10 cellular contexts compared by ENCODE assay signal in genomic region chr4:129264008-129264657, GRCh38.
DNase-seq lines count a peak whose midpoint lies in the region; ATAC-seq and TF ChIP-seq lines count a peak whose summit lies in the region.
"Had no signal": no experiment of that assay in that cellular context is flagged by ENCODE, and none has a peak within 500 bp of the region (broad histone marks: within the 10 kb centered on the region; RNA-seq: fewer than 3 reads in every experiment).

No MANE protein-coding gene starts in this region.

- TF ChIP-seq POLR2A in upper lobe of left lung (IDR thresholded peaks at IDR 0.05): no peak

- H3K4me1 Mint-ChIP-seq in CD4-positive, alpha-beta memory T cell: peaks cover 8 to 17% (median 10%) of the 10 kb centered on the region in 4 donors

- H3K27ac ChIP-seq in CD4-positive, alpha-beta memory T cell (ENCODE audit: low read depth, low read length): no peak overlapping the region
- H3K27ac ChIP-seq in left ventricle myocardium inferior (replicated peaks) (no peak overlapping the region), heart right ventricle (no peak overlapping the region), upper lobe of left lung (no peak overlapping the region)

- no peaks in the 10 kb centered on the region for H3K36me3 ChIP-seq in CD4-positive, alpha-beta memory T cell (ENCODE audit: insufficient read depth, low read length)
- no peaks in the 10 kb centered on the region for H3K36me3 ChIP-seq in left ventricle myocardium inferior
- no peaks in the 10 kb centered on the region for H3K36me3 ChIP-seq in heart right ventricle
- no peaks in the 10 kb centered on the region for H3K36me3 ChIP-seq in upper lobe of left lung

- ATAC-seq in GM19324 (IDR thresholded peaks at IDR 0.05; ENCODE audit: low FRiP score, unreplicated experiment) (peak; percentile 97), HG02885 (IDR thresholded peaks at IDR 0.05; ENCODE audit: poor library complexity, unreplicated experiment) (peak; percentile 98), heart right ventricle (no peak), upper lobe of left lung (ENCODE audit: low FRiP score in 2 of 2) (no peak)
- ATAC-seq: left cardiac atrium had no signal

- no peaks in the 10 kb centered on the region for H3K9me3 Mint-ChIP-seq in CD4-positive, alpha-beta memory T cell

- no peak for TF ChIP-seq CTCF in left ventricle myocardium inferior (IDR thresholded peaks at IDR 0.05; ENCODE audit: borderline replicate concordance)
- TF ChIP-seq CTCF in heart right ventricle (IDR thresholded peaks at IDR 0.05): no peak
- TF ChIP-seq CTCF in upper lobe of left lung (IDR thresholded peaks at IDR 0.05): no peak

- intact Hi-C loops in CD4-positive, alpha-beta memory T cell (cut with micrococcal nuclease): no loop called here
- intact Hi-C loops in left ventricle myocardium inferior (cut with micrococcal nuclease): no loop called here
- intact Hi-C loops in heart right ventricle (cut with DNase I): no loop called here

- no peaks in the 10 kb centered on the region for H3K9me3 ChIP-seq in CD4-positive, alpha-beta memory T cell (ENCODE audit: control insufficient read depth in 1 of 2, low read length in 2 of 2)
- H3K9me3 ChIP-seq in left ventricle myocardium inferior (replicated peaks) (no peaks in the 10 kb centered on the region), heart right ventricle (no peaks in the 10 kb centered on the region), upper lobe of left lung (no peaks in the 10 kb centered on the region)

- TF ChIP-seq EP300 in upper lobe of left lung (IDR thresholded peaks at IDR 0.05): no peak

- no peak overlapping the region for H3K4me3 ChIP-seq in CD4-positive, alpha-beta memory T cell (ENCODE audit: low read length in 2 of 2)
- H3K4me3 ChIP-seq in left ventricle myocardium inferior (no peak overlapping the region), heart right ventricle (no peak overlapping the region), upper lobe of left lung (no peak overlapping the region)

- H3K27me3 ChIP-seq in CD4-positive, alpha-beta memory T cell (ENCODE audit: insufficient read depth, low read length): no peaks in the 10 kb centered on the region
- H3K27me3 ChIP-seq in left ventricle myocardium inferior (ENCODE audit: low read depth): no peaks in the 10 kb centered on the region
- no peaks in the 10 kb centered on the region for H3K27me3 ChIP-seq in heart right ventricle
- no peaks in the 10 kb centered on the region for H3K27me3 ChIP-seq in upper lobe of left lung

- no peak for DNase-seq in CD4-positive, alpha-beta memory T cell
- DNase-seq in NAMALWA (ENCODE audit: low spot score) (peak; percentile 6), left ventricle myocardium inferior (no peak), RPMI8226 (no peak), heart right ventricle (no peak), upper lobe of left lung (no peak)
- DNase-seq: left cardiac atrium, NCI-H1105 treated with DMSO at 0.1 percent for 48 hours had no signal

- 95 to 100% methylated on average over 1 of the region's 1 CpG for WGBS in heart right ventricle, 2 donors
- WGBS in upper lobe of left lung, 2 donors: 83 to 95% methylated on average over 1 of the region's 1 CpG

- POLR2A ChIA-PET in CD4-positive, alpha-beta memory T cell (lab: Charles Lee; ENCODE audit: partially characterized antibody): no interaction called here

- no peaks in the 10 kb centered on the region for H3K36me3 Mint-ChIP-seq in CD4-positive, alpha-beta memory T cell

- no peaks in the 10 kb centered on the region for H3K4me1 ChIP-seq in CD4-positive, alpha-beta memory T cell (ENCODE audit: insufficient read depth, low read length)
- H3K4me1 ChIP-seq in left ventricle myocardium inferior (no peaks in the 10 kb centered on the region), heart right ventricle (peaks cover 0 to 8% (median 0%) of the 10 kb centered on the region in 9 donors), upper lobe of left lung (no peaks in the 10 kb centered on the region)

- H3K4me3 Mint-ChIP-seq in CD4-positive, alpha-beta memory T cell: peak overlapping the region; percentile 16 to 82 (median 56)

- H3K27me3 Mint-ChIP-seq in CD4-positive, alpha-beta memory T cell: peaks cover 0 to 3% of the 10 kb centered on the region in 2 donors

- CTCF ChIA-PET in CD4-positive, alpha-beta memory T cell (lab: Charles Lee; ENCODE audit: partially characterized antibody): no interaction called here

- peak overlapping the region in 3 of 7 donors; percentile 10 to 67 (median 43) for H3K27ac Mint-ChIP-seq in CD4-positive, alpha-beta memory T cell

Comparison
In these comparisons a context has a peak if more than half of its experiments do, and no peak if none do; other contexts are left out.
1. ATAC-seq: peak in GM19324 (single experiment) and HG02885 (single experiment); none in heart right ventricle (0 of 8) and upper lobe of left lung (0 of 2).